ENCODE assay signal across 8 cellular contexts in the genomic region with DNA sequence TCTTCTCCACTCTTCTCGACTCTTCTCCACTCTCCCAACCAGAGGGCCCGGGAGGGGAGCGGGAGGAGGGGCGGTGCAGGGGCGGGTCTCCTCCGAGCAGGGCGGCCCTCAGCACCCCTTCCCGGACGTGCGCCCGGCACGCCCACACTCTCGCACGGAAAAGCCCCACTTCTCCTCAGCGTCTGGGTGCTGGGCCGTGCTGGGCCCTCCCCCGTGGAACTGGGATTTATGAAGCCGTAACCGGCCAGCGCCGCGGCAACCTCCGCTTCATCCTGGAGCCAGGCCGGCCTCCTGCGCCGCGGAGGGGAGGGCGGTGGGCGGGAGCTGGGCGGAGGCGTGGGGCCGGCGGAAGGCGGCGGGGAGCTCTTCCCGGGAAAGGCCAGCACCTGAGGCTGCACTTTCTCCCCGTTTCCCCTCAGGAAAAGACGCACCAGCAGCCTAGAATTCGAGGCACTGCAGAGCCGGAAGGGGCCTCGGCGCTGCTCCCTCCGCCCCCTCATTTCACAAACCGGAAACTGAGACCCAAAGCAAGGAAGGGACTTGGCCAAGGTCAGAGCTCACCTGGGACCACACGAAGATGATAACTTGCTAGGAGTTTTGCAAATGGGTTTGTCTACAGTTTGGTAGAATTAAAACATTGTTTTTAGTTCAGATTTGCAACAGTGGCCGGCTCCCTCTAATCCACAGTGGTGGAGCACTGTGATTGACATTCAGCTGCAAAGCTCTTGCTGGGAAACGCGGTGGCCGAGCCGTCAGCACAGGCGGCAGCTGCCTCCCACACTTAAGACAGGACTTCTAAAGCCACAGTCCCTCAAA. TPM values are rescaled to one million over a fixed set of nuclear protein-coding genes. Genes with fewer than 3 reads are reported as not detected.
DNase-seq lines count a peak whose midpoint lies in the region; ATAC-seq and TF ChIP-seq lines count a peak whose summit lies in the region.

No MANE protein-coding gene starts in this region.

- H3K27ac ChIP-seq in esophagus squamous epithelium, result peak overlapping the region; percentile 61 to 93 (median 88)
- peak overlapping the region; percentile 70 for H3K27ac ChIP-seq in substantia nigra (ENCODE audit: low read depth, low read length, poor library complexity, severe bottlenecking)

- H3K4me3 Mint-ChIP-seq in naive B cell, result peak overlapping the region; percentile 90 to 96 (median 95)

- DNase-seq in NCI-H2171 (lab: John Stamatoyannopoulos, UW), result peak; percentile 17
- peak; percentile 66 for DNase-seq in activated T-cell treated with anti-CD3 and anti-CD28 coated beads, Interleukin-2, amount 50 U/mL, for 1 hour
- no peak for DNase-seq in esophagus squamous epithelium (lab: John Stamatoyannopoulos, UW)
- DNase-seq in naive B cell, result peak; percentile 32
- peak in 31 of 49 donors; percentile 13 to 91 (median 35) for DNase-seq in substantia nigra (lab: John Stamatoyannopoulos, UW)

- no peak for TF ChIP-seq POLR2A in esophagus squamous epithelium (IDR thresholded peaks at IDR 0.05)

- peak overlapping the region in 5 of 6 donors; percentile 82 to 93 (median 84) for H3K27ac Mint-ChIP-seq in naive B cell

- 0% methylated on average over 3 to 8 of the region's 51 CpGs for WGBS in esophagus squamous epithelium, 2 donors

- no peaks in the 10 kb centered on the region for H3K36me3 ChIP-seq in esophagus squamous epithelium

- intact Hi-C loops in esophagus squamous epithelium (cut with DNase I), result no loop called here

- H3K9me3 ChIP-seq in esophagus squamous epithelium, result no peaks in the 10 kb centered on the region

- H3K4me3 ChIP-seq in GM08714 (ENCODE audit: low read length) (peak overlapping the region; percentile 55; the same call in 1 of the 2 replicates), esophagus squamous epithelium (peak overlapping the region; percentile 41 to 77 (median 61))

- no peaks in the 10 kb centered on the region for H3K9me3 Mint-ChIP-seq in naive B cell

- no peak for TF ChIP-seq CTCF in esophagus squamous epithelium (IDR thresholded peaks at IDR 0.05)

- no peaks in the 10 kb centered on the region for H3K36me3 Mint-ChIP-seq in naive B cell

- H3K4me1 ChIP-seq in esophagus squamous epithelium, result peaks cover 34 to 100% (median 64%) of the 10 kb centered on the region in 3 donors

- ATAC-seq in HG02588 (IDR thresholded peaks at IDR 0.05; ENCODE audit: unreplicated experiment), result peak; percentile 51
- peak; percentile 74 to 80 for ATAC-seq in naive B cell (ENCODE audit: low read depth in 2 of 2)
- no peak for ATAC-seq in HG03196 (IDR thresholded peaks at IDR 0.05; ENCODE audit: unreplicated experiment)

- H3K27me3 Mint-ChIP-seq in naive B cell, result peaks cover 5 to 32% (median 19%) of the 10 kb centered on the region in 3 donors

- H3K27me3 ChIP-seq in esophagus squamous epithelium, result peaks cover 0 to 12% (median 0%) of the 10 kb centered on the region in 4 donors

- peaks cover 9 to 24% (median 16%) of the 10 kb centered on the region in 3 donors for H3K4me1 Mint-ChIP-seq in naive B cell

RNA-seq across cellular contexts. Expression of a gene that starts 31.6 kb away (rescaled TPM):
- 10 to 100 TPM in 2 of 4 donors, 1 to 10 TPM in 2; 1.6 to 21.4 (median 7.9) TPM for total RNA-seq in esophagus squamous epithelium
- polyA plus RNA-seq in naive B cell (ENCODE audit: low read depth in 6 of 6), result 10 to 100 TPM in 1 of 6 donors, 1 to 10 TPM in 5; 5.3 to 10.6 (median 6.5) TPM
